In the genomic region with DNA sequence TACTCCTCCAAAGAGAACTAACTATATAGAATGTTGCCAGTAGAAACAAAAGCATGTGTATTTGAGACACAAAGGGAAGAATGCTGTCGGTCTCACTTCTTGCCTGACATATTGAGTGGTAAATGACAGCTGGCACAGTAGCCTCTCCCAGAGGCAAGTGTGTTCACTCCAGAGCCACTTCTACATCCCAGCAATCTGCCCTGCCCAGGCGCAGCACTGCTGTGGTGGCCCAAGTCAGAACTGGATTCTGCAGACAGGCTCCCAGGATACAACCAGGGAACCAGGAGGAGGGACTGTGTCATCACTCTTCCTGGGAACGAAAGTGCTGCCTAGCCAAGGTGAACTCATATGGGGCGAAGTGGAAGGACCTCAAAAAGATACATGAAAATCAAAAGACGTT, we compare ENCODE assay signal across 1 cellular context.
TF ChIP-seq lines count a peak whose summit lies in the region.

No MANE protein-coding gene starts in this region.

TF ChIP-seq in IMR-90, 13 proteins besides CTCF, POLR2A, EP300 and RAD21 (continued from another document):
- TF ChIP-seq, protein P1, sequence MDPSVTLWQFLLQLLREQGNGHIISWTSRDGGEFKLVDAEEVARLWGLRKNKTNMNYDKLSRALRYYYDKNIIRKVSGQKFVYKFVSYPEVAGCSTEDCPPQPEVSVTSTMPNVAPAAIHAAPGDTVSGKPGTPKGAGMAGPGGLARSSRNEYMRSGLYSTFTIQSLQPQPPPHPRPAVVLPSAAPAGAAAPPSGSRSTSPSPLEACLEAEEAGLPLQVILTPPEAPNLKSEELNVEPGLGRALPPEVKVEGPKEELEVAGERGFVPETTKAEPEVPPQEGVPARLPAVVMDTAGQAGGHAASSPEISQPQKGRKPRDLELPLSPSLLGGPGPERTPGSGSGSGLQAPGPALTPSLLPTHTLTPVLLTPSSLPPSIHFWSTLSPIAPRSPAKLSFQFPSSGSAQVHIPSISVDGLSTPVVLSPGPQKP (IDR thresholded peaks at IDR 0.05; ENCODE audit: borderline replicate concordance, low read depth, low read length), result no peak
